8 cellular contexts compared by ENCODE assay signal in genomic region chrX:10098235-10098819, GRCh38. TPM values are rescaled to one million over a fixed set of nuclear protein-coding genes. Genes with fewer than 3 reads are reported as not detected.
A peak's percentile ranks its signal among the peaks of the same experiment; 100 is the strongest.
DNase-seq lines count a peak whose midpoint lies in the region; ATAC-seq and TF ChIP-seq lines count a peak whose summit lies in the region.

No MANE protein-coding gene starts in this region.

- H3K27ac Mint-ChIP-seq in immature natural killer cell, result peak overlapping the region; percentile 87 to 96 (median 92)

- H3K4me3 Mint-ChIP-seq in immature natural killer cell, result peak overlapping the region; percentile 90 to 96 (median 92)

- H3K4me1 ChIP-seq in thymus (ENCODE audit: control insufficient read depth, insufficient read depth, low read length) (peaks cover 2% of the 10 kb centered on the region), foreskin keratinocyte (no peaks in the 10 kb centered on the region)

- H3K4me1 Mint-ChIP-seq in immature natural killer cell, result peaks cover 42 to 43% of the 10 kb centered on the region in 2 donors

- peak; percentile 61 to 63 for DNase-seq in activated CD4-positive, alpha-beta T cell treated with anti-CD3 and anti-CD28 coated beads, Interleukin-2, amount 50 U/mL, for 48 hours
- peak; percentile 57 to 61 (median 58) for DNase-seq in immature natural killer cell
- DNase-seq in NCI-H2227 treated with DMSO at 0.1 percent for 48 hours (lab: John Stamatoyannopoulos, UW), result no peak
- DNase-seq in NCI-H2171 treated with DMSO at 0.1 percent for 48 hours (lab: John Stamatoyannopoulos, UW), result no peak
- DNase-seq in foreskin keratinocyte, result no peak

- no peaks in the 10 kb centered on the region for H3K36me3 Mint-ChIP-seq in immature natural killer cell

- H3K9me3 ChIP-seq in thymus (ENCODE audit: control insufficient read depth), result no peaks in the 10 kb centered on the region

- H3K27me3 Mint-ChIP-seq in immature natural killer cell (ENCODE audit: low read depth in 3 of 3), result peaks cover 0 to 8% (median 0%) of the 10 kb centered on the region in 3 donors

- WGBS in thymus, result 1% methylated on average over 12 of the region's 12 CpGs

- ATAC-seq in GM18870 (IDR thresholded peaks at IDR 0.05; ENCODE audit: unreplicated experiment) (peak; percentile 73), HG02970 (IDR thresholded peaks at IDR 0.05; ENCODE audit: low FRiP score, unreplicated experiment) (peak; percentile 59), foreskin keratinocyte (no peak)

- TF ChIP-seq CTCF in foreskin keratinocyte (conservative IDR thresholded peaks at IDR 0.05), result no peak

- H3K27me3 ChIP-seq in thymus (ENCODE audit: control insufficient read depth, insufficient read depth), result no peaks in the 10 kb centered on the region
- H3K27me3 ChIP-seq in foreskin keratinocyte, result no peaks in the 10 kb centered on the region

- H3K27ac ChIP-seq in thymus (ENCODE audit: low read depth), result peak overlapping the region; percentile 44
- H3K27ac ChIP-seq in foreskin keratinocyte, result no peak overlapping the region

- peak overlapping the region; percentile 38 for H3K4me3 ChIP-seq in thymus (ENCODE audit: low read length)

- no peaks in the 10 kb centered on the region for H3K9me3 Mint-ChIP-seq in immature natural killer cell

- H3K36me3 ChIP-seq in thymus (ENCODE audit: control insufficient read depth, insufficient read depth), result peaks cover 3% of the 10 kb centered on the region

RNA-seq across cellular contexts. Expression of gene CLCN4, which starts 58.4 kb away (rescaled TPM):
- under 1 TPM in 1 of 3 donors, not detected in 2; 0.69 TPM for polyA plus RNA-seq in immature natural killer cell
- polyA plus RNA-seq in thymus, result 2.6 TPM
- total RNA-seq in foreskin keratinocyte, result 0.35 and 0.44 TPM in 2 replicates
- 0.10 and 0.12 TPM in 2 replicates for polyA plus RNA-seq in foreskin keratinocyte

Comparison
In these comparisons a context has a peak if more than half of its experiments do, and no peak if none do; other contexts are left out.
1. DNase-seq: peak in activated CD4-positive, alpha-beta T cell treated with anti-CD3 and anti-CD28 coated beads, Interleukin-2, amount 50 U/mL, for 48 hours (2 of 2) and immature natural killer cell (3 of 3); none in NCI-H2227 treated with DMSO at 0.1 percent for 48 hours (single experiment), NCI-H2171 treated with DMSO at 0.1 percent for 48 hours (single experiment) and foreskin keratinocyte (0 of 2).